In the genomic region with DNA sequence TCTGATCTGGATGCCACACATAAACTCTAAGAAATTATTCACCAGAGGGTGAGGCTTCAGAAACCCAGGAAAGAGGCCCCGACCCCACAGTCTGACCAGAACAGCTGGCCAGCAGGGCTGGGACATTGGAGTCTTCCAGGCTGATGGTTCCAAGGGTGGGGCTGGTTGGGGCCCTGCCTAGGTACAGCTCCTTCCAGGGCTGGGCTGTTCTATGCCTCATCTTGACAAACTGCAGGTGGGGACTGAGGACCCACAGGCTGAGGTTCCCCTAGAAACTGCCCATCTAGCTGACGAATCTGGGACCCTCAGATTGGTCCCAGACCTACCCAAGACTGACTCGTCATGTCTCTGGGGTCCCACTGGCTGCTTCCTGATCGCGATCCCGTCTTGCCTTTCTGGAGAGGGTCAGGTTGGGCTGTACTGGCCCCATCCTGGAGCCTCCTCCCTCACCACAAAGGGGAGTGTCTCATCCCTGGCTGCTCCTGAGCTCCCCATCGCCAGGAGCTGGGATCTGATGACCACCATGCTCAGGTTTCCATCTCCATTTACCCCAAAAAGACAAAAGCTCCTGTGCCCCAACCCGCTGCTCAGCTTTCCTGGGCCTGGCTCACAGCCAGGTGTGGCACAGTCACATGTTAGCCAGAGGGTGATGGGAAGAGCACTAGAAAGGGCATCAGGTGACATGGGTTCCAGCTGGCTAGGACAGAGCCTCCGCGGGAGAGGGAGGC, we compare ENCODE assay signal across 12 cellular contexts. TPM values are rescaled to one million over a fixed set of nuclear protein-coding genes. Genes with fewer than 3 reads are reported as not detected.
DNase-seq lines count a peak whose midpoint lies in the region; ATAC-seq and TF ChIP-seq lines count a peak whose summit lies in the region.
"Had no signal": no experiment of that assay in that cellular context is flagged by ENCODE, and none has a peak within 500 bp of the region (broad histone marks: within the 10 kb centered on the region; RNA-seq: fewer than 3 reads in every experiment).

No MANE protein-coding gene starts in this region.

- no peak overlapping the region for H3K9ac ChIP-seq in HCT116 (ENCODE audit: low read length)

- H3K9me2 ChIP-seq in HCT116 (ENCODE audit: insufficient read depth): no peaks in the 10 kb centered on the region

- WGBS in psoas muscle, 3 donors: 60 to 76% (median 61%) methylated on average over 10 of the region's 10 CpGs

- RAD21 ChIA-PET in HCT116 (lab: Charles Lee; ENCODE audit: low non-redundant PET in 1 of 2, low total read pairs in 2 of 2, uncharacterized antibody in 2 of 2, unreplicated experiment in 2 of 2): no interaction called here

- no peak overlapping the region for H3K27ac ChIP-seq in HCT116 (ENCODE audit: low read depth, low read length)
- H3K27ac ChIP-seq in psoas muscle: peak overlapping the region; percentile 53
- H3K27ac ChIP-seq: C4-2B had no signal

- H3K36me3 ChIP-seq in HCT116 (ENCODE audit: control insufficient read depth in 1 of 2, insufficient read depth in 2 of 2, low read length in 2 of 2): no peaks in the 10 kb centered on the region
- H3K36me3 ChIP-seq in psoas muscle (ENCODE audit: insufficient read depth in 1 of 2, low read depth in 1 of 2): no peaks in the 10 kb centered on the region

- H4K20me1 ChIP-seq in HCT116 (ENCODE audit: insufficient read depth): no peaks in the 10 kb centered on the region

- TF ChIP-seq CTCF in HCT116 (IDR thresholded peaks at IDR 0.05 in 2 of 3, conservative IDR thresholded peaks at IDR 0.05 in 1 of 3; ENCODE audit: borderline replicate concordance in 1 of 3, insufficient read depth in 1 of 3, low read depth in 2 of 3, low read length in 2 of 3) (no peak), psoas muscle (IDR thresholded peaks at IDR 0.05) (no peak)

- H3K79me2 ChIP-seq in HCT116 (ENCODE audit: insufficient read depth, low read length): no peaks in the 10 kb centered on the region

- H3K27me3 ChIP-seq in HCT116 (ENCODE audit: insufficient read depth, low read length) (no peaks in the 10 kb centered on the region), psoas muscle (ENCODE audit: insufficient read depth in 3 of 3, low read length in 2 of 3) (no peaks in the 10 kb centered on the region)

- H2AFZ ChIP-seq in HCT116 (ENCODE audit: low read depth, low read length, poor library complexity, severe bottlenecking): no peak overlapping the region

- BruUV-seq in HCT116 (replicated peaks; lab: Mats Ljungman, UMichigan): no TSS peak

- ATAC-seq in HCT116 (0 out of 2 replicates have a peak, but pooled peaks have one; percentile 22), Right ventricle myocardium inferior (peak; percentile 41), psoas muscle (peak; percentile 35 to 64 (median 56))
- ATAC-seq: activated naive CD4-positive, alpha-beta T cell treated with anti-CD3 and anti-CD28 coated beads, Interleukin-2, amount 50 U/mL, for 72 hours had no signal

- intact Hi-C loops in HCT116 (cut with micrococcal nuclease) (no loop called here), Right ventricle myocardium inferior (cut with DNase I) (no loop called here), psoas muscle (cut with DNase I) (no loop called here)

- DNase-seq in HCT116 (ENCODE audit: low read depth, low spot score) (no peak), NCI-H2171 (lab: John Stamatoyannopoulos, UW) (peak; percentile 18), Right ventricle myocardium inferior (ENCODE audit: missing footprints) (no peak), psoas muscle (peak in 1 of 2 donors; percentile 63), NCI-H446 (lab: John Stamatoyannopoulos, UW) (no peak), Ammon's horn (ENCODE audit: low spot score) (no peak), NOMO-1 treated with dmso at 0.1 percent for 144 hours (lab: John Stamatoyannopoulos, UW; ENCODE audit: unreplicated experiment) (no peak), COR-L47 (lab: John Stamatoyannopoulos, UW) (no peak)
- DNase-seq: foreskin melanocyte, NCI-H526 had no signal

- no peak for TF ChIP-seq POLR2A in HCT116 (IDR thresholded peaks at IDR 0.05; ENCODE audit: borderline replicate concordance, extremely low read depth, insufficient read depth, insufficient read length)

- H3K4me2 ChIP-seq in HCT116 (ENCODE audit: low read length): no peak overlapping the region

- H3K9me3 ChIP-seq in HCT116 (ENCODE audit: control insufficient read depth in 1 of 2, insufficient read depth in 1 of 2, low read depth in 1 of 2, low read length in 2 of 2) (no peaks in the 10 kb centered on the region), psoas muscle (no peaks in the 10 kb centered on the region)

- H3K4me1 ChIP-seq in HCT116 (ENCODE audit: control insufficient read depth in 1 of 2, insufficient read depth in 2 of 2, low read length in 2 of 2) (peaks cover 4 to 10% of the 10 kb centered on the region in 2 experiments; a peak in 2 of 4 replicates), psoas muscle (peaks cover 30% of the 10 kb centered on the region)

- CTCF ChIA-PET in HCT116 (lab: Charles Lee): interaction anchor here (0.5 kb wide), 1 partner anchor 55 kb away, joined by 3 read pairs; no protein-coding TSS in a partner anchor

- POLR2A ChIA-PET in HCT116 (lab: Charles Lee): no interaction called here

- no peak for TF ChIP-seq RAD21 in HCT116 (IDR thresholded peaks at IDR 0.05; ENCODE audit: low read depth)

- H3K4me3 ChIP-seq in HCT116 (replicated peaks in 1 of 2; ENCODE audit: low read depth in 1 of 2, low read length in 2 of 2) (no peak overlapping the region), psoas muscle (no peak overlapping the region)

TF ChIP-seq in HCT116, 20 proteins besides CTCF, POLR2A, EP300 and RAD21:
- no peak for TF ChIP-seq FOSL1 (IDR thresholded peaks at IDR 0.05; ENCODE audit: low read depth)
- TF ChIP-seq TCF7L2 (IDR thresholded peaks at IDR 0.05; ENCODE audit: borderline replicate concordance, extremely low read depth, insufficient read depth, insufficient read length): no peak
- TF ChIP-seq, protein P1, sequence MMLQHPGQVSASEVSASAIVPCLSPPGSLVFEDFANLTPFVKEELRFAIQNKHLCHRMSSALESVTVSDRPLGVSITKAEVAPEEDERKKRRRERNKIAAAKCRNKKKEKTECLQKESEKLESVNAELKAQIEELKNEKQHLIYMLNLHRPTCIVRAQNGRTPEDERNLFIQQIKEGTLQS (IDR thresholded peaks at IDR 0.05): no peak
- TF ChIP-seq JUND (IDR thresholded peaks at IDR 0.05): no peak

RNA-seq across cellular contexts. Expression of a gene that starts 47.2 kb away (rescaled TPM):
- total RNA-seq in HCT116 (2021; ENCODE audit: unreplicated experiment) (63.0 TPM), Right ventricle myocardium inferior (45.7 TPM), psoas muscle (10 to 100 TPM; 31.4 to 45.4 (median 39.8) TPM)
- 27.7 and 36.8 TPM in 2 replicates for polyA plus RNA-seq in HCT116 (2012)
- polyA plus RNA-seq in psoas muscle: 10 to 100 TPM; 35.7 to 60.9 (median 42.0) TPM
